Comparison of ENCODE assay signal across 9 cellular contexts in the genomic region with DNA sequence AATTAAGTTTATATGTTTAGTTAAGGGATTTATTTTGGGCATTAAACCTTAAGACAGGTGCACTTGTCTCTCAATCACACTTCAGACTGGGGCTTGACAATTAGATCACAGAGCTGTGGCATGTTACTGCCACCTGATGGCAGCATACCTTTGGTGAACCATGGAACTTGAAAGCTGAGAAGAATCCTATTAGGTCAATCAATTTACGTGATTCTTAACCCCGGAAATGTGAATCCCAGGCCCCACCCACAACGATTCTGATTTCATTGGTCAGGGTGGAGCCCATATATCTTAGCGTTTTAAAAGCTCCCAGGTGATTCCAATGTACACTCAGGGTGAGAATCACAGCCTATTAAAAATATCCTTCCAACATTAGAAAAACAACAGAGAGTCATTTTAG.
DNase-seq lines count a peak whose midpoint lies in the region; ATAC-seq and TF ChIP-seq lines count a peak whose summit lies in the region.
"Had no signal": no experiment of that assay in that cellular context is flagged by ENCODE, and none has a peak within 500 bp of the region (broad histone marks: within the 10 kb centered on the region; RNA-seq: fewer than 3 reads in every experiment).

No MANE protein-coding gene starts in this region.

- no peak overlapping the region for H3K27ac Mint-ChIP-seq in T-cell

- H3K4me1 ChIP-seq in lower lobe of right lung = no peaks in the 10 kb centered on the region
- H3K4me1 ChIP-seq: BLaER1 treated with 17β-estradiol and CSF1 and Interleukin-3, amounts not matched to agents 10 nM and 100 nM had no signal

- peak; percentile 33 for TF ChIP-seq CTCF in lower lobe of right lung (IDR thresholded peaks at IDR 0.05)

- peaks cover 17 to 22% of the 10 kb centered on the region in 2 donors for H3K27me3 Mint-ChIP-seq in T-cell

- CTCF ChIA-PET in T-cell (lab: Charles Lee) = interaction anchor here in 1 of 2 donors (0.5 to 1.2 kb wide), 4 partner anchors 98 to 246 kb away, joined by 3 to 12 read pairs (median 6); no protein-coding TSS in a partner anchor

- peak; percentile 48 to 76 (median 60) for ATAC-seq in T-cell (replicated peaks in 1 of 4)
- ATAC-seq in lower lobe of right lung = peak in 1 of 2 donors; percentile 58

- H3K36me3 Mint-ChIP-seq in T-cell = no peaks in the 10 kb centered on the region

- POLR2A ChIA-PET in T-cell (lab: Charles Lee) = no interaction called here

- H3K9me3 ChIP-seq in lower lobe of right lung = no peaks in the 10 kb centered on the region

- H3K9me3 Mint-ChIP-seq in T-cell = no peaks in the 10 kb centered on the region

- DNase-seq in NCI-H2107 treated with DMSO at 0.1 percent for 48 hours (lab: John Stamatoyannopoulos, UW; ENCODE audit: unreplicated experiment) = peak; percentile 15
- no peak for DNase-seq in NCI-H2107 (lab: John Stamatoyannopoulos, UW)
- peak; percentile 1 to 2 for DNase-seq in Kasumi-1 (lab: John Stamatoyannopoulos, UW)
- peak in 25 of 34 experiments; percentile 4 to 40 (median 11) for DNase-seq in T-cell
- peak; percentile 59 for DNase-seq in cerebellum (ENCODE audit: low spot score)
- no peak for DNase-seq in lower lobe of right lung
- DNase-seq in stromal cell of bone marrow (ENCODE audit: low read depth) = peak; percentile 2
- no peak for DNase-seq in mesenteric fat pad (ENCODE audit: low spot score)

- no peaks in the 10 kb centered on the region for H3K27me3 ChIP-seq in lower lobe of right lung (ENCODE audit: low read depth)
- H3K27me3 ChIP-seq: BLaER1 treated with 17β-estradiol and CSF1 and Interleukin-3, amounts not matched to agents 10 nM and 100 nM had no signal

- H3K4me1 Mint-ChIP-seq in T-cell = peaks cover 0 to 5% (median 3%) of the 10 kb centered on the region in 3 donors

- intact Hi-C loops in lower lobe of right lung (cut with DNase I) = no loop called here

- H3K36me3 ChIP-seq in lower lobe of right lung = no peaks in the 10 kb centered on the region
- H3K36me3 ChIP-seq: BLaER1 treated with 17β-estradiol and CSF1 and Interleukin-3, amounts not matched to agents 10 nM and 100 nM had no signal

- H3K27ac ChIP-seq in lower lobe of right lung = no peak overlapping the region
- H3K27ac ChIP-seq: BLaER1 treated with 17β-estradiol and CSF1 and Interleukin-3, amounts not matched to agents 10 nM and 100 nM had no signal

- H3K4me3 ChIP-seq in lower lobe of right lung = no peak overlapping the region
- H3K4me3 ChIP-seq: BLaER1 treated with 17β-estradiol and CSF1 and Interleukin-3, amounts not matched to agents 10 nM and 100 nM had no signal

- no peak overlapping the region for H3K4me3 Mint-ChIP-seq in T-cell

Comparison
In these comparisons a context has a peak if more than half of its experiments do, and no peak if none do; other contexts are left out.
1. DNase-seq: peak in NCI-H2107 treated with DMSO at 0.1 percent for 48 hours (single experiment), Kasumi-1 (2 of 2), T-cell (25 of 34), cerebellum (single experiment) and stromal cell of bone marrow (single experiment); none in NCI-H2107 (single experiment), lower lobe of right lung (single experiment) and mesenteric fat pad (single experiment).